1 cellular context compared by ENCODE assay signal in genomic region chr9:39279995-39280394, GRCh38. TPM values are rescaled to one million over a fixed set of nuclear protein-coding genes. Genes with fewer than 3 reads are reported as not detected.
"Had no signal": no experiment of that assay in that cellular context is flagged by ENCODE, and none has a peak within 500 bp of the region (broad histone marks: within the 10 kb centered on the region; RNA-seq: fewer than 3 reads in every experiment).

No MANE protein-coding gene starts in this region.

RNA-seq across cellular contexts. Expression of gene CNTNAP3, which starts 8.0 kb away (rescaled TPM):
- total RNA-seq: OCI-LY7 had no signal
